ENCODE assay signal across 8 cellular contexts in genomic region chr15:40274350-40275274, GRCh38. TPM values are rescaled to one million over a fixed set of nuclear protein-coding genes. Genes with fewer than 3 reads are reported as not detected.
DNase-seq lines count a peak whose midpoint lies in the region; ATAC-seq and TF ChIP-seq lines count a peak whose summit lies in the region.

No MANE protein-coding gene starts in this region.

- H3K4me3 ChIP-seq in Loucy (ENCODE audit: low read length, poor library complexity, severe bottlenecking) (no peak overlapping the region), ovary (no peak overlapping the region), tibial artery (no peak overlapping the region)

- in situ Hi-C loops in SK-MEL-5 (cut with HindIII; ENCODE audit: low pct_unique_long_range_greater_than_20kb, low sequenced_read_pairs): no loop called here

- 54 to 57% (median 55%) methylated on average over 25 to 26 of the region's 26 CpGs for WGBS in ovary, 3 donors

- H3K4me1 ChIP-seq in Loucy (ENCODE audit: insufficient read depth, low read length, poor library complexity, severe bottlenecking) (peaks cover 18% of the 10 kb centered on the region), ovary (ENCODE audit: insufficient read depth) (peaks cover 3% of the 10 kb centered on the region), tibial artery (peaks cover 0 to 9% (median 2%) of the 10 kb centered on the region in 4 donors)

- no peak for TF ChIP-seq EP300 in ovary (IDR thresholded peaks at IDR 0.05)

- H3K27ac ChIP-seq in ovary (no peak overlapping the region), tibial artery (no peak overlapping the region)

- H3K9me2 ChIP-seq in Loucy (replicated peaks; ENCODE audit: low read depth, low read length): no peaks in the 10 kb centered on the region

- no peak overlapping the region for H3K4me2 ChIP-seq in Loucy (ENCODE audit: low read depth, low read length, poor library complexity, severe bottlenecking)

- TF ChIP-seq POLR2A in ovary (IDR thresholded peaks at IDR 0.05): peak; percentile 12

- DNase-seq in GM10266 (ENCODE audit: extremely low spot score): peak; percentile 86
- DNase-seq in SK-MEL-5 (ENCODE audit: low read depth, low spot score): peak; percentile 83
- DNase-seq in activated gamma-delta T cell treated with Interleukin-2 at 50 U/mL for 16 hours: peak; percentile 89
- DNase-seq in foreskin melanocyte: peak; percentile 72
- peak; percentile 70 to 87 (median 84) for DNase-seq in ovary
- peak; percentile 69 to 83 for DNase-seq in tibial artery

- H3K36me3 ChIP-seq in Loucy (ENCODE audit: insufficient read depth, low read length) (no peaks in the 10 kb centered on the region), ovary (no peaks in the 10 kb centered on the region), tibial artery (peaks cover 0 to 11% (median 0%) of the 10 kb centered on the region in 3 donors)

- H3K27me3 ChIP-seq in Loucy (ENCODE audit: insufficient read depth, low read length, poor library complexity, severe bottlenecking) (no peaks in the 10 kb centered on the region), ovary (no peaks in the 10 kb centered on the region), tibial artery (peaks cover 0 to 35% of the 10 kb centered on the region in 2 donors)

- no peaks in the 10 kb centered on the region for H3K9me3 ChIP-seq in Loucy (ENCODE audit: insufficient read depth, low read depth, low read length)
- H3K9me3 ChIP-seq in ovary: no peaks in the 10 kb centered on the region
- no peaks in the 10 kb centered on the region for H3K9me3 ChIP-seq in tibial artery

- no peaks in the 10 kb centered on the region for H3K79me2 ChIP-seq in Loucy (ENCODE audit: insufficient read depth, low read length)

- intact Hi-C loops in ovary (cut with DNase I) (loop anchor here (2.0 to 10.0 kb wide), 7 partner anchors 56 to 230 kb away; partner anchors contain the start of gene BMF (in 1 of the 4)), tibial artery (cut with DNase I; ENCODE audit: low total_unique reads) (loop anchor here (5.0 kb wide), 1 partner anchor 227 kb away; no protein-coding TSS in a partner anchor)

- no peak for ATAC-seq in HG03039 (IDR thresholded peaks at IDR 0.05; ENCODE audit: unreplicated experiment)

- no peaks in the 10 kb centered on the region for H4K20me1 ChIP-seq in Loucy (ENCODE audit: insufficient read depth, low read length, poor library complexity, severe bottlenecking)

- peak; percentile 100 for TF ChIP-seq CTCF in GM10266 (IDR thresholded peaks at IDR 0.05; ENCODE audit: control insufficient read depth, insufficient read depth, low read depth, missing control alignments)
- peak; percentile 100 for TF ChIP-seq CTCF in Loucy (conservative IDR thresholded peaks at IDR 0.05; ENCODE audit: low read length)
- TF ChIP-seq CTCF in ovary (IDR thresholded peaks at IDR 0.05): peak; percentile 99 to 100 (median 99)
- TF ChIP-seq CTCF in tibial artery (IDR thresholded peaks at IDR 0.05): peak; percentile 100

- no peaks in the 10 kb centered on the region for H3F3A ChIP-seq in Loucy (ENCODE audit: low read depth)

- no peak overlapping the region for H3K9ac ChIP-seq in Loucy (ENCODE audit: low read depth, low read length, poor library complexity, severe bottlenecking)

- no peak overlapping the region for H2AFZ ChIP-seq in Loucy (ENCODE audit: low read length)

RNA-seq across cellular contexts. Expression of gene ANKRD63, which starts 8.3 kb away (rescaled TPM):
- 0.16 and 0.29 TPM in 2 replicates for total RNA-seq in SK-MEL-5 (2014; rRNA removed; shearing (Covaris generic))
- polyA plus RNA-seq in SK-MEL-5 (2015; cell fraction: cytosol; rRNA removed): not detected in 2 replicates
- polyA plus RNA-seq in SK-MEL-5 (2015; cell fraction: nucleus; rRNA removed): not detected in 2 replicates
- total RNA-seq in ovary: under 1 TPM in 1 of 7 donors, not detected in 6; 0.27 TPM
- not detected for polyA plus RNA-seq in ovary

RNA-seq across cellular contexts. Expression of gene PLCB2, which starts 33.1 kb away (rescaled TPM):
- total RNA-seq in SK-MEL-5 (2014; rRNA removed; shearing (Covaris generic)): 1.9 and 3.2 TPM in 2 replicates
- polyA plus RNA-seq in SK-MEL-5 (2015; cell fraction: cytosol; rRNA removed): 0.69 and 1.4 TPM in 2 replicates
- polyA plus RNA-seq in SK-MEL-5 (2015; cell fraction: nucleus; rRNA removed): 4.2 and 6.5 TPM in 2 replicates
- 10 to 100 TPM in 1 of 7 donors, 1 to 10 TPM in 6; 1.9 to 13.9 (median 6.0) TPM for total RNA-seq in ovary
- 1 to 10 TPM; 3.2 to 8.6 TPM for polyA plus RNA-seq in ovary

RNA-seq across cellular contexts. Expression of gene PAK6, which starts 35.7 kb away (rescaled TPM):
- total RNA-seq in SK-MEL-5 (2014; rRNA removed; shearing (Covaris generic)): not detected in 2 replicates
- not detected in 2 replicates for polyA plus RNA-seq in SK-MEL-5 (2015; cell fraction: cytosol; rRNA removed)
- polyA plus RNA-seq in SK-MEL-5 (2015; cell fraction: nucleus; rRNA removed): not detected in 2 replicates
- 1 to 10 TPM in 6 of 7 donors, under 1 TPM in 1; 0.36 to 6.7 (median 1.6) TPM for total RNA-seq in ovary
- under 1 TPM; 0.47 to 0.52 TPM for polyA plus RNA-seq in ovary

RNA-seq across cellular contexts. Expression of gene INAFM2, which starts 48.9 kb away (rescaled TPM):
- total RNA-seq in SK-MEL-5 (2014; rRNA removed; shearing (Covaris generic)): 11.5 and 12.3 TPM in 2 replicates
- 11.6 and 17.8 TPM in 2 replicates for polyA plus RNA-seq in SK-MEL-5 (2015; cell fraction: cytosol; rRNA removed)
- 7.5 and 7.6 TPM in 2 replicates for polyA plus RNA-seq in SK-MEL-5 (2015; cell fraction: nucleus; rRNA removed)
- 10 to 100 TPM in 6 of 7 donors, 1 to 10 TPM in 1; 8.1 to 50.6 (median 30.6) TPM for total RNA-seq in ovary
- 10 to 100 TPM in 1 of 2 donors, 1 to 10 TPM in 1; 7.4 to 31.2 TPM for polyA plus RNA-seq in ovary
